Comparison of ENCODE assay signal across 1 cellular context in the genomic region with DNA sequence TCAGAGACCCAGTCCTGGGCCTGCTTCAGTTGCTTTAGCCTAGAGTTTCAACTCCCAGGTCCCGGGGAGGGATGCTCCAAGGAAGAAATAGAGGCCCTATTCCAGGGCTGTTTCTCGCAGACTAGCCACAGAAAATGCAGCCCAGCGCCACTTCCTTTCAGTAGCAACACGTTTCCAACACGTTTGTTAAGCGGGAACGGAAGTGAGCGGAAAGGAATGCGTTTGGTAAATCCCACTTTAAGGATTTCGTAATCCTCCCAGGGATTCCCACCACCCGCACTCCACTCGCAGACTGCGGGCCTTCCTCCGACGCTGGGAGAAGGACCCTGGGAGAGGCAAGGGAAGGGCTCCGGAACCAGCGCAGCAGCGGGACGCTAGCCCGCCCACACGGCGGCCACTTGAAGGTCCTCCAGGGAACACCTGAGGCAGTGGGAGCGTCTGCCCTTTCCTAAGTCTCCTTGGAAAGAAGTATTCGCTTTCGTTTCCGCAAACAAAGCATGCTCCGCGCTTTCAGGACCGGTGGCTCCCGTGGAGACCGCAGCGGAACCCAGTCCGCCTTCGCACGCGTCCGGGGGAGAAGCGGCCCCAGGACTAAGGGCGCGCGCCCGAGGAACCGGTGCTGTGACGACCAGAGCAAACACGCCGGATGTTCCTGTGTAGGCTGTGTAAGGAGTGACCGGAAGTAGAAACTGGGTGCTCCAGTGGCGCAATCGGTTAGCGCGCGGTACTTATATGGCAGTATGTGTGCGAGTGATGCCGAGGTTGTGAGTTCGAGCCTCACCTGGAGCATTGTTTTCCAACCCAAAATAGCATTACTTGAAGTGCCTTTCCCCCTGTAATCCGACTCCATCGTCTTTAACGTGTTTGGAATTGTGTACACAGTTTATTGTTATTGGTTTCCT.
TF ChIP-seq lines count a peak whose summit lies in the region.

No MANE protein-coding gene starts in this region.

TF ChIP-seq in K562, 482 proteins besides CTCF, POLR2A, EP300 and RAD21 (continued from another document):
- TF ChIP-seq, protein P1, sequence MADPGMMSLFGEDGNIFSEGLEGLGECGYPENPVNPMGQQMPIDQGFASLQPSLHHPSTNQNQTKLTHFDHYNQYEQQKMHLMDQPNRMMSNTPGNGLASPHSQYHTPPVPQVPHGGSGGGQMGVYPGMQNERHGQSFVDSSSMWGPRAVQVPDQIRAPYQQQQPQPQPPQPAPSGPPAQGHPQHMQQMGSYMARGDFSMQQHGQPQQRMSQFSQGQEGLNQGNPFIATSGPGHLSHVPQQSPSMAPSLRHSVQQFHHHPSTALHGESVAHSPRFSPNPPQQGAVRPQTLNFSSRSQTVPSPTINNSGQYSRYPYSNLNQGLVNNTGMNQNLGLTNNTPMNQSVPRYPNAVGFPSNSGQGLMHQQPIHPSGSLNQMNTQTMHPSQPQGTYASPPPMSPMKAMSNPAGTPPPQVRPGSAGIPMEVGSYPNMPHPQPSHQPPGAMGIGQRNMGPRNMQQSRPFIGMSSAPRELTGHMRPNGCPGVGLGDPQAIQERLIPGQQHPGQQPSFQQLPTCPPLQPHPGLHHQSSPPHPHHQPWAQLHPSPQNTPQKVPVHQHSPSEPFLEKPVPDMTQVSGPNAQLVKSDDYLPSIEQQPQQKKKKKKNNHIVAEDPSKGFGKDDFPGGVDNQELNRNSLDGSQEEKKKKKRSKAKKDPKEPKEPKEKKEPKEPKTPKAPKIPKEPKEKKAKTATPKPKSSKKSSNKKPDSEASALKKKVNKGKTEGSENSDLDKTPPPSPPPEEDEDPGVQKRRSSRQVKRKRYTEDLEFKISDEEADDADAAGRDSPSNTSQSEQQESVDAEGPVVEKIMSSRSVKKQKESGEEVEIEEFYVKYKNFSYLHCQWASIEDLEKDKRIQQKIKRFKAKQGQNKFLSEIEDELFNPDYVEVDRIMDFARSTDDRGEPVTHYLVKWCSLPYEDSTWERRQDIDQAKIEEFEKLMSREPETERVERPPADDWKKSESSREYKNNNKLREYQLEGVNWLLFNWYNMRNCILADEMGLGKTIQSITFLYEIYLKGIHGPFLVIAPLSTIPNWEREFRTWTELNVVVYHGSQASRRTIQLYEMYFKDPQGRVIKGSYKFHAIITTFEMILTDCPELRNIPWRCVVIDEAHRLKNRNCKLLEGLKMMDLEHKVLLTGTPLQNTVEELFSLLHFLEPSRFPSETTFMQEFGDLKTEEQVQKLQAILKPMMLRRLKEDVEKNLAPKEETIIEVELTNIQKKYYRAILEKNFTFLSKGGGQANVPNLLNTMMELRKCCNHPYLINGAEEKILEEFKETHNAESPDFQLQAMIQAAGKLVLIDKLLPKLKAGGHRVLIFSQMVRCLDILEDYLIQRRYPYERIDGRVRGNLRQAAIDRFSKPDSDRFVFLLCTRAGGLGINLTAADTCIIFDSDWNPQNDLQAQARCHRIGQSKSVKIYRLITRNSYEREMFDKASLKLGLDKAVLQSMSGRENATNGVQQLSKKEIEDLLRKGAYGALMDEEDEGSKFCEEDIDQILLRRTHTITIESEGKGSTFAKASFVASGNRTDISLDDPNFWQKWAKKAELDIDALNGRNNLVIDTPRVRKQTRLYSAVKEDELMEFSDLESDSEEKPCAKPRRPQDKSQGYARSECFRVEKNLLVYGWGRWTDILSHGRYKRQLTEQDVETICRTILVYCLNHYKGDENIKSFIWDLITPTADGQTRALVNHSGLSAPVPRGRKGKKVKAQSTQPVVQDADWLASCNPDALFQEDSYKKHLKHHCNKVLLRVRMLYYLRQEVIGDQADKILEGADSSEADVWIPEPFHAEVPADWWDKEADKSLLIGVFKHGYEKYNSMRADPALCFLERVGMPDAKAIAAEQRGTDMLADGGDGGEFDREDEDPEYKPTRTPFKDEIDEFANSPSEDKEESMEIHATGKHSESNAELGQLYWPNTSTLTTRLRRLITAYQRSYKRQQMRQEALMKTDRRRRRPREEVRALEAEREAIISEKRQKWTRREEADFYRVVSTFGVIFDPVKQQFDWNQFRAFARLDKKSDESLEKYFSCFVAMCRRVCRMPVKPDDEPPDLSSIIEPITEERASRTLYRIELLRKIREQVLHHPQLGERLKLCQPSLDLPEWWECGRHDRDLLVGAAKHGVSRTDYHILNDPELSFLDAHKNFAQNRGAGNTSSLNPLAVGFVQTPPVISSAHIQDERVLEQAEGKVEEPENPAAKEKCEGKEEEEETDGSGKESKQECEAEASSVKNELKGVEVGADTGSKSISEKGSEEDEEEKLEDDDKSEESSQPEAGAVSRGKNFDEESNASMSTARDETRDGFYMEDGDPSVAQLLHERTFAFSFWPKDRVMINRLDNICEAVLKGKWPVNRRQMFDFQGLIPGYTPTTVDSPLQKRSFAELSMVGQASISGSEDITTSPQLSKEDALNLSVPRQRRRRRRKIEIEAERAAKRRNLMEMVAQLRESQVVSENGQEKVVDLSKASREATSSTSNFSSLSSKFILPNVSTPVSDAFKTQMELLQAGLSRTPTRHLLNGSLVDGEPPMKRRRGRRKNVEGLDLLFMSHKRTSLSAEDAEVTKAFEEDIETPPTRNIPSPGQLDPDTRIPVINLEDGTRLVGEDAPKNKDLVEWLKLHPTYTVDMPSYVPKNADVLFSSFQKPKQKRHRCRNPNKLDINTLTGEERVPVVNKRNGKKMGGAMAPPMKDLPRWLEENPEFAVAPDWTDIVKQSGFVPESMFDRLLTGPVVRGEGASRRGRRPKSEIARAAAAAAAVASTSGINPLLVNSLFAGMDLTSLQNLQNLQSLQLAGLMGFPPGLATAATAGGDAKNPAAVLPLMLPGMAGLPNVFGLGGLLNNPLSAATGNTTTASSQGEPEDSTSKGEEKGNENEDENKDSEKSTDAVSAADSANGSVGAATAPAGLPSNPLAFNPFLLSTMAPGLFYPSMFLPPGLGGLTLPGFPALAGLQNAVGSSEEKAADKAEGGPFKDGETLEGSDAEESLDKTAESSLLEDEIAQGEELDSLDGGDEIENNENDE (IDR thresholded peaks at IDR 0.05; ENCODE audit: low read depth, low read length), result no peak
